In genomic region chr2:46970334-46971288, GRCh38 we compare ENCODE assay signal across 1 cellular context.
TF ChIP-seq lines count a peak whose summit lies in the region.

No MANE protein-coding gene starts in this region.

TF ChIP-seq in K562, 482 proteins besides CTCF, POLR2A, EP300 and RAD21 (continued from another document):
- TF ChIP-seq, protein P1, sequence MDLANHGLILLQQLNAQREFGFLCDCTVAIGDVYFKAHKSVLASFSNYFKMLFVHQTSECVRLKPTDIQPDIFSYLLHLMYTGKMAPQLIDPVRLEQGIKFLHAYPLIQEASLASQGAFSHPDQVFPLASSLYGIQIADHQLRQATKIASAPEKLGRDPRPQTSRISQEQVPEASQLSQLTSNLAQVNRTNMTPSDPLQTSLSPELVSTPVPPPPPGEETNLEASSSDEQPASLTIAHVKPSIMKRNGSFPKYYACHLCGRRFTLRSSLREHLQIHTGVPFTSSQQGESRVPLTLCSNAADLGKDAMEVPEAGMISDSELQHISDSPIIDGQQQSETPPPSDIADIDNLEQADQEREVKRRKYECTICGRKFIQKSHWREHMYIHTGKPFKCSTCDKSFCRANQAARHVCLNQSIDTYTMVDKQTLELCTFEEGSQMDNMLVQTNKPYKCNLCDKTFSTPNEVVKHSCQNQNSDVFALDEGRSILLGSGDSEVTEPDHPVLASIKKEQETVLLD (IDR thresholded peaks at IDR 0.05), result no peak
